ENCODE assay signal across 8 cellular contexts in the genomic region with DNA sequence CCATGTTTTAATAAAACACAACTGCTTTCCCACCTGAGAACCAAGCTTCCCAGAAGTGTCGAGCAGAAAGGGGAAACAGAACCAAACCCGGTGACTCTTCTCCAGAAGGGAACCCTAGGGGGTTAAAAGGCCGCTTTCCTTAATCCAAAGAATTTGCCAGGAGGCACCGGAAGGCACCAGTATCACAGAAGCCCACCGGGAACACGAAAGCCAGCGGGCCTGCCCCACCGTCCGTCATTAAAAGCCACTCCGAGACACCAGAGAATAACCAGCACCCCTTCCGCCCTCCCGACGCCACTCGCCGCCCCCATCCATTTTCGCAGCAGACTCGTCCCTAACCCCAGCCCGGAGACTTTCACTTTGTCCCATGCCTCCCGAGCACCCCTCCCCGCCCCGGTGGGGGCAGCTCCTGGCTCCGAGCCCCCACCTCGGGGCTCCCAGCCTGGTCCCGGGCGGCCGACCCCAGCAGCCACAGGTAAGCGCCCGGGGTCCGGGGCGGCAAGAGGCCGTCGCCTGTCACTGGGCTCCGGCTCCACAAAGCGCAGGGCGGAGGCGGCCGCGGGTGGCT.
A peak's percentile ranks its signal among the peaks of the same experiment; 100 is the strongest.
DNase-seq lines count a peak whose midpoint lies in the region; ATAC-seq and TF ChIP-seq lines count a peak whose summit lies in the region.

No MANE protein-coding gene starts in this region.

- H3K9me3 ChIP-seq in BLaER1 treated with 17β-estradiol and CSF1 and Interleukin-3, amounts not matched to agents 10 nM and 100 nM (replicated peaks in 1 of 11), result no peaks in the 10 kb centered on the region

- H3K36me3 Mint-ChIP-seq in activated CD4-positive, alpha-beta memory T cell treated with anti-CD3 and anti-CD28 coated beads for 36 hours, result peaks cover 6% of the 10 kb centered on the region
- H3K36me3 Mint-ChIP-seq in natural killer cell treated with Interleukin-12 subunit alpha and Interleukin-12 subunit beta and Interleukin-15 and Interleukin-18, amount 100 ng/mL, for 72 hours, result peaks cover 3% of the 10 kb centered on the region

- H3K27me3 Mint-ChIP-seq in activated CD4-positive, alpha-beta memory T cell treated with anti-CD3 and anti-CD28 coated beads for 36 hours, result no peaks in the 10 kb centered on the region
- H3K27me3 Mint-ChIP-seq in natural killer cell treated with Interleukin-12 subunit alpha and Interleukin-12 subunit beta and Interleukin-15 and Interleukin-18, amount 100 ng/mL, for 72 hours, result peaks cover 0 to 8% of the 10 kb centered on the region in 2 donors

- H3K4me3 Mint-ChIP-seq in activated CD4-positive, alpha-beta memory T cell treated with anti-CD3 and anti-CD28 coated beads for 36 hours, result no peak overlapping the region
- no peak overlapping the region for H3K4me3 Mint-ChIP-seq in natural killer cell treated with Interleukin-12 subunit alpha and Interleukin-12 subunit beta and Interleukin-15 and Interleukin-18, amount 100 ng/mL, for 72 hours

- peak; percentile 48 to 54 for ATAC-seq in natural killer cell treated with Interleukin-12 subunit alpha and Interleukin-12 subunit beta and Interleukin-15 and Interleukin-18, amount 100 ng/mL, for 72 hours
- ATAC-seq in HG03108 (IDR thresholded peaks at IDR 0.05; ENCODE audit: unreplicated experiment), result no peak

- DNase-seq in HT-29 (ENCODE audit: low spot score) (peak; percentile 25), epithelial cell of proximal tubule (ENCODE audit: low read depth) (no peak), DMS153 (lab: John Stamatoyannopoulos, UW) (no peak), middle frontal gyrus (ENCODE audit: extremely low spot score, low spot score) (no peak)
- DNase-seq in activated CD4-positive, alpha-beta memory T cell treated with anti-CD3 and anti-CD28 coated beads for 36 hours, result peak; percentile 58
- DNase-seq in natural killer cell treated with Interleukin-12 subunit alpha and Interleukin-12 subunit beta and Interleukin-15 and Interleukin-18, amount 100 ng/mL, for 72 hours (ENCODE audit: low spot score), result no peak

- H3K4me1 ChIP-seq in BLaER1 treated with 17β-estradiol and CSF1 and Interleukin-3, amounts not matched to agents 10 nM and 100 nM, result peaks cover 79 to 96% (median 84%) of the 10 kb centered on the region in 10 experiments

- H3K4me2 ChIP-seq in BLaER1 treated with 17β-estradiol and CSF1 and Interleukin-3, amounts not matched to agents 10 nM and 100 nM, result peak overlapping the region; percentile 86 to 99 (median 98)

- H3K36me3 ChIP-seq in BLaER1 treated with 17β-estradiol and CSF1 and Interleukin-3, amounts not matched to agents 10 nM and 100 nM, result peaks cover 21 to 35% (median 29%) of the 10 kb centered on the region in 11 experiments

- intact Hi-C loops in activated CD4-positive, alpha-beta memory T cell treated with anti-CD3 and anti-CD28 coated beads for 36 hours (cut with micrococcal nuclease), result loop anchor here (5.0 to 10.0 kb wide), 5 partner anchors 41 to 452 kb away; a partner anchor contains a TSS

- H3K4me3 ChIP-seq in BLaER1 treated with 17β-estradiol and CSF1 and Interleukin-3, amounts not matched to agents 10 nM and 100 nM, result peak overlapping the region; percentile 68 to 87 (median 76)
- H3K4me3 ChIP-seq in epithelial cell of proximal tubule (ENCODE audit: low read depth, low read length), result peak overlapping the region; percentile 63

- no peak overlapping the region for H3K27ac Mint-ChIP-seq in activated CD4-positive, alpha-beta memory T cell treated with anti-CD3 and anti-CD28 coated beads for 36 hours
- no peak overlapping the region for H3K27ac Mint-ChIP-seq in natural killer cell treated with Interleukin-12 subunit alpha and Interleukin-12 subunit beta and Interleukin-15 and Interleukin-18, amount 100 ng/mL, for 72 hours

- peak overlapping the region; percentile 62 to 91 (median 78) for H3K27ac ChIP-seq in BLaER1 treated with 17β-estradiol and CSF1 and Interleukin-3, amounts not matched to agents 10 nM and 100 nM

- peaks cover 67 to 98% (median 96%) of the 10 kb centered on the region in 11 experiments for H4K20me1 ChIP-seq in BLaER1 treated with 17β-estradiol and CSF1 and Interleukin-3, amounts not matched to agents 10 nM and 100 nM

- no peak for TF ChIP-seq CTCF in epithelial cell of proximal tubule (conservative IDR thresholded peaks at IDR 0.05; ENCODE audit: low read depth, low read length)

- peaks cover 0 to 23% (median 0%) of the 10 kb centered on the region in 11 experiments; a peak in 7 of 22 replicates for H3K27me3 ChIP-seq in BLaER1 treated with 17β-estradiol and CSF1 and Interleukin-3, amounts not matched to agents 10 nM and 100 nM

- H3K9me3 Mint-ChIP-seq in activated CD4-positive, alpha-beta memory T cell treated with anti-CD3 and anti-CD28 coated beads for 36 hours, result no peaks in the 10 kb centered on the region
- no peaks in the 10 kb centered on the region for H3K9me3 Mint-ChIP-seq in natural killer cell treated with Interleukin-12 subunit alpha and Interleukin-12 subunit beta and Interleukin-15 and Interleukin-18, amount 100 ng/mL, for 72 hours

- POLR2A ChIA-PET in activated CD4-positive, alpha-beta memory T cell treated with anti-CD3 and anti-CD28 coated beads for 36 hours (lab: Charles Lee), result interaction anchor here (0.6 to 3.5 kb wide), 4 partner anchors 26 to 180 kb away, joined by 3 to 14 read pairs (median 6); no protein-coding TSS in a partner anchor

- CTCF ChIA-PET in activated CD4-positive, alpha-beta memory T cell treated with anti-CD3 and anti-CD28 coated beads for 36 hours (lab: Charles Lee), result interaction anchor here (1.0 to 5.6 kb wide), 3 partner anchors 14 to 280 kb away, joined by 3 to 33 read pairs (median 4); no protein-coding TSS in a partner anchor

- peak overlapping the region; percentile 74 to 93 (median 84) for H3K9ac ChIP-seq in BLaER1 treated with 17β-estradiol and CSF1 and Interleukin-3, amounts not matched to agents 10 nM and 100 nM

- peaks cover 38% of the 10 kb centered on the region for H3K4me1 Mint-ChIP-seq in activated CD4-positive, alpha-beta memory T cell treated with anti-CD3 and anti-CD28 coated beads for 36 hours (ENCODE audit: low read depth)
- peaks cover 41 to 50% of the 10 kb centered on the region in 2 donors for H3K4me1 Mint-ChIP-seq in natural killer cell treated with Interleukin-12 subunit alpha and Interleukin-12 subunit beta and Interleukin-15 and Interleukin-18, amount 100 ng/mL, for 72 hours (ENCODE audit: low read depth in 2 of 2)

Comparison
In these comparisons a context has a peak if more than half of its experiments do, and no peak if none do; other contexts are left out.
1. DNase-seq: peak in HT-29 (single experiment) and activated CD4-positive, alpha-beta memory T cell treated with anti-CD3 and anti-CD28 coated beads for 36 hours (single experiment); none in epithelial cell of proximal tubule (single experiment), natural killer cell treated with Interleukin-12 subunit alpha and Interleukin-12 subunit beta and Interleukin-15 and Interleukin-18, amount 100 ng/mL, for 72 hours (single experiment), DMS153 (single experiment) and middle frontal gyrus (single experiment).